ENCODE assay signal across 1 cellular context in the genomic region with DNA sequence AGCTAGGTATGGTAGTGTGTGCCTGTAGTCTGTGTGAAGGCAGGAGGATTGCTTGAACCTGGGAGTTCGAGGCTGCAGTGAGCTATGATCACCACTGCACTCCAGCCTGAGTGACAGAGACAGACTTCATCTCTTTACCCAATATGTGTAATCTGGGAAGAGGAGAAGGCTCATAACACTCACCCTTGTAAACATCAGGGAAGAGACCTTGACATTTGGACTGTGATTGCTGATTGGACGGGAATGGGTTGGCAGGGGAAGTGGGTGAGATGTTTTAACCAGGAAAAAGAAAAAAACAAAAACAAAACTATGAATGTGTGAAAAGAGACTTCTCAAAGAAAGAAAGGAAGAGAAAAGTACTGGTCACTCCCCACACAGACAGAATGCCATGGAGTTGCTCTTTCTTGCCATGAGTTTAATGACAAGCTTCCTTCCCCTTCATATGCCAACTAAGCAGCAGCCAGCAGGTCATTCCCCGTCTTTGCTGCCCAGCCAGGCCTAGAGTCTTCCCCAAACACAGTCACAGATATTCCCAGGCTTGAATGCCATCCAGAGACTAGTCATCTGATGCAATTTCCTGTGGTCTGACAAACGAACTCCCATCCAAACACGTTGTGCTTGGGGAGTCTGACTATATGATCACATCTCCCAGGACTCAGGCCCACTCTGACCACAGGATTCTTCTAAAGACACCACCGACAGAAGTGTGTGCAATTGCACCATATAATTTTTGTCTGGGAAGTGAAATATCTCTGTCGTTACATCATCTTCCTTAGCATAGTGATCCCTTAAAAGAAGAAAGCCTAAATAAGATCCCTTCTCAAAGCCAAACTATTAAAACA.
TF ChIP-seq lines count a peak whose summit lies in the region.

No MANE protein-coding gene starts in this region.

TF ChIP-seq in HepG2, 621 proteins besides CTCF, POLR2A, EP300 and RAD21 (continued from another document and continues in another):
- TF ChIP-seq PAXIP1 (CRISPR knock-in tag; conservative IDR thresholded peaks at IDR 0.05) (peak; percentile 89), ATF7 (IDR thresholded peaks at IDR 0.05) (no peak), ATF7 (CRISPR knock-in tag; IDR thresholded peaks at IDR 0.05) (no peak), ZNF556 (CRISPR knock-in tag; IDR thresholded peaks at IDR 0.05; ENCODE audit: borderline replicate concordance) (peak; percentile 57; the same call in 1 of the 2 replicates), ASH2L (IDR thresholded peaks at IDR 0.05; ENCODE audit: insufficient read length, low read depth, low read length) (peak; percentile 29), MIXL1 (CRISPR knock-in tag; IDR thresholded peaks at IDR 0.05) (peak; percentile 90), NCOA2 (CRISPR knock-in tag; IDR thresholded peaks at IDR 0.05) (peak; percentile 61; the same call in 1 of the 2 replicates), DRAP1 (CRISPR knock-in tag; IDR thresholded peaks at IDR 0.05) (peak; percentile 54), HNF4G (IDR thresholded peaks at IDR 0.05; ENCODE audit: borderline replicate concordance, low read depth, low read length) (peak; percentile 43; the same call in 1 of the 2 replicates), HNF4G (CRISPR knock-in tag; IDR thresholded peaks at IDR 0.05; ENCODE audit: borderline replicate concordance, low read depth) (no peak), SRY (CRISPR knock-in tag; IDR thresholded peaks at IDR 0.05) (no peak), DPF2 (CRISPR knock-in tag; IDR thresholded peaks at IDR 0.05; ENCODE audit: borderline replicate concordance, low read depth) (peak; percentile 56; the same call in 1 of the 2 replicates), KLF9 (CRISPR knock-in tag; IDR thresholded peaks at IDR 0.05; ENCODE audit: low read depth) (no peak), RBFOX2 (IDR thresholded peaks at IDR 0.05; ENCODE audit: low read depth, low read length) (peak; percentile 47; the same call in 1 of the 2 replicates), TGIF2 (CRISPR knock-in tag; IDR thresholded peaks at IDR 0.05) (no peak), FOXA3 (CRISPR knock-in tag; IDR thresholded peaks at IDR 0.05) (peak; percentile 89), ZMYM2 (CRISPR knock-in tag; IDR thresholded peaks at IDR 0.05) (peak; percentile 79), ZNF598 (CRISPR knock-in tag; IDR thresholded peaks at IDR 0.05; ENCODE audit: borderline replicate concordance) (no peak), RARG (CRISPR knock-in tag; IDR thresholded peaks at IDR 0.05; ENCODE audit: low read depth) (no peak), SAP130 (CRISPR knock-in tag; IDR thresholded peaks at IDR 0.05; ENCODE audit: low read depth) (peak; percentile 63), MAFK (conservative IDR thresholded peaks at IDR 0.05 in 1 of 2, IDR thresholded peaks at IDR 0.05 in 1 of 2; ENCODE audit: low read length in 2 of 2) (no peak), MYC (CRISPR knock-in tag; IDR thresholded peaks at IDR 0.05; ENCODE audit: borderline replicate concordance) (no peak), ZSCAN25 (CRISPR knock-in tag; IDR thresholded peaks at IDR 0.05) (peak; percentile 66), HIC2 (CRISPR knock-in tag; IDR thresholded peaks at IDR 0.05; ENCODE audit: low read depth) (0 out of 2 replicates have a peak, but pooled peaks have one; percentile 54), PRDM15 (CRISPR knock-in tag; IDR thresholded peaks at IDR 0.05) (no peak), ZMYM4 (CRISPR knock-in tag; IDR thresholded peaks at IDR 0.05) (peak; percentile 54; the same call in 1 of the 2 replicates), POLR2AphosphoS2 (IDR thresholded peaks at IDR 0.05; ENCODE audit: low read depth, low read length) (no peak), CREB1 (IDR thresholded peaks at IDR 0.05) (0 out of 2 replicates have a peak, but pooled peaks have one; percentile 13), CREB1 (CRISPR knock-in tag; IDR thresholded peaks at IDR 0.05) (peak; percentile 26), ATF4 (CRISPR knock-in tag; IDR thresholded peaks at IDR 0.05) (peak in 1 of 2 experiments; percentile 97; a peak in 2 of 4 replicates), ZSCAN22 (CRISPR knock-in tag; IDR thresholded peaks at IDR 0.05) (no peak), SNAPC5 (CRISPR knock-in tag; IDR thresholded peaks at IDR 0.05; ENCODE audit: borderline replicate concordance) (0 out of 2 replicates have a peak, but pooled peaks have one; percentile 49), ZNF33A (CRISPR knock-in tag; IDR thresholded peaks at IDR 0.05; ENCODE audit: borderline replicate concordance) (0 out of 2 replicates have a peak, but pooled peaks have one; percentile 48), ZNF792 (CRISPR knock-in tag; IDR thresholded peaks at IDR 0.05) (no peak), GABPB1 (CRISPR knock-in tag; IDR thresholded peaks at IDR 0.05) (peak; percentile 79), NCOR1 (IDR thresholded peaks at IDR 0.05; ENCODE audit: borderline replicate concordance, low read length) (peak; percentile 31; the same call in 1 of the 2 replicates), SPEN (CRISPR knock-in tag; IDR thresholded peaks at IDR 0.05; ENCODE audit: low read depth) (0 out of 2 replicates have a peak, but pooled peaks have one; percentile 49), BCL6 (CRISPR knock-in tag; IDR thresholded peaks at IDR 0.05) (peak; percentile 29), ZNF710 (CRISPR knock-in tag; IDR thresholded peaks at IDR 0.05; ENCODE audit: borderline replicate concordance) (peak; percentile 60; the same call in 1 of the 2 replicates)
- TF ChIP-seq, protein P1, sequence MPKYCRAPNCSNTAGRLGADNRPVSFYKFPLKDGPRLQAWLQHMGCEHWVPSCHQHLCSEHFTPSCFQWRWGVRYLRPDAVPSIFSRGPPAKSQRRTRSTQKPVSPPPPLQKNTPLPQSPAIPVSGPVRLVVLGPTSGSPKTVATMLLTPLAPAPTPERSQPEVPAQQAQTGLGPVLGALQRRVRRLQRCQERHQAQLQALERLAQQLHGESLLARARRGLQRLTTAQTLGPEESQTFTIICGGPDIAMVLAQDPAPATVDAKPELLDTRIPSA (CRISPR knock-in tag; IDR thresholded peaks at IDR 0.05; ENCODE audit: borderline replicate concordance), result no peak
- TF ChIP-seq, protein P2, sequence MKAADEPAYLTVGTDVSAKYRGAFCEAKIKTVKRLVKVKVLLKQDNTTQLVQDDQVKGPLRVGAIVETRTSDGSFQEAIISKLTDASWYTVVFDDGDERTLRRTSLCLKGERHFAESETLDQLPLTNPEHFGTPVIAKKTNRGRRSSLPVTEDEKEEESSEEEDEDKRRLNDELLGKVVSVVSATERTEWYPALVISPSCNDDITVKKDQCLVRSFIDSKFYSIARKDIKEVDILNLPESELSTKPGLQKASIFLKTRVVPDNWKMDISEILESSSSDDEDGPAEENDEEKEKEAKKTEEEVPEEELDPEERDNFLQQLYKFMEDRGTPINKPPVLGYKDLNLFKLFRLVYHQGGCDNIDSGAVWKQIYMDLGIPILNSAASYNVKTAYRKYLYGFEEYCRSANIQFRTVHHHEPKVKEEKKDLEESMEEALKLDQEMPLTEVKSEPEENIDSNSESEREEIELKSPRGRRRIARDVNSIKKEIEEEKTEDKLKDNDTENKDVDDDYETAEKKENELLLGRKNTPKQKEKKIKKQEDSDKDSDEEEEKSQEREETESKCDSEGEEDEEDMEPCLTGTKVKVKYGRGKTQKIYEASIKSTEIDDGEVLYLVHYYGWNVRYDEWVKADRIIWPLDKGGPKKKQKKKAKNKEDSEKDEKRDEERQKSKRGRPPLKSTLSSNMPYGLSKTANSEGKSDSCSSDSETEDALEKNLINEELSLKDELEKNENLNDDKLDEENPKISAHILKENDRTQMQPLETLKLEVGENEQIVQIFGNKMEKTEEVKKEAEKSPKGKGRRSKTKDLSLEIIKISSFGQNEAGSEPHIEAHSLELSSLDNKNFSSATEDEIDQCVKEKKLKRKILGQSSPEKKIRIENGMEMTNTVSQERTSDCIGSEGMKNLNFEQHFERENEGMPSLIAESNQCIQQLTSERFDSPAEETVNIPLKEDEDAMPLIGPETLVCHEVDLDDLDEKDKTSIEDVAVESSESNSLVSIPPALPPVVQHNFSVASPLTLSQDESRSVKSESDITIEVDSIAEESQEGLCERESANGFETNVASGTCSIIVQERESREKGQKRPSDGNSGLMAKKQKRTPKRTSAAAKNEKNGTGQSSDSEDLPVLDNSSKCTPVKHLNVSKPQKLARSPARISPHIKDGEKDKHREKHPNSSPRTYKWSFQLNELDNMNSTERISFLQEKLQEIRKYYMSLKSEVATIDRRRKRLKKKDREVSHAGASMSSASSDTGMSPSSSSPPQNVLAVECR (CRISPR knock-in tag; IDR thresholded peaks at IDR 0.05; ENCODE audit: borderline replicate concordance), result peak; percentile 21; the same call in 1 of the 2 replicates
